Comparison of ENCODE assay signal across 36 cellular contexts in genomic region chr7:122433765-122434164, GRCh38.
"Had no signal": no experiment of that assay in that cellular context is flagged by ENCODE, and none has a peak within 500 bp of the region (broad histone marks: within the 10 kb centered on the region; RNA-seq: fewer than 3 reads in every experiment).

No MANE protein-coding gene starts in this region.

- DNase-seq: activated CD4-positive, alpha-beta memory T cell treated with anti-CD3 and anti-CD28 coated beads, Interleukin-2, amount 10 ng/mL, durations not matched to agents 7 days and 5 days; activated CD4-positive, alpha-beta T cell treated with anti-CD3 and anti-CD28 coated beads for 1 hour; activated CD4-positive, alpha-beta T cell treated with anti-CD3 and anti-CD28 coated beads for 48 hours; activated CD4-positive, CD25-positive, alpha-beta regulatory T cell; activated CD8-positive, alpha-beta memory T cell treated with anti-CD3 and anti-CD28 coated beads for 24 hours; activated CD8-positive, alpha-beta memory T cell treated with anti-CD3 and anti-CD28 coated beads, Interleukin-2, amount 10 ng/mL, durations not matched to agents 7 days and 5 days; activated CD8-positive, alpha-beta memory T cell treated with anti-CD3 and anti-CD28 coated beads, Interleukin-2, amount 50 U/mL, for 48 hours; activated effector memory CD4-positive, alpha-beta T cell treated with Interleukin-2 at 50 U/mL for 16 hours; activated naive CD4-positive, alpha-beta T cell treated with anti-CD3 and anti-CD28 coated beads, Interleukin-2, amount 10 ng/mL, durations not matched to agents 7 days and 5 days; activated naive CD8-positive, alpha-beta T cell treated with anti-CD3 and anti-CD28 coated beads, Interleukin-2, amount 50 U/mL, for 24 hours; activated T-cell treated with anti-CD3 and anti-CD28 coated beads, Interleukin-2, amount 50 U/mL, for 48 hours; anterior cingulate cortex; NCI-H1105; NCI-H1436; NCI-H1694; NCI-H1930; NCI-H2081 treated with DMSO at 0.1 percent for 48 hours; NCI-H226; NCI-H446 treated with DMSO at 0.1 percent for 48 hours; NCI-H524; NCI-H69; NK-92 treated with Interleukin-12 subunit alpha and Interleukin-12 subunit beta, amount 100 ng/mL, for 24 hours; PC-3; Peyer's patch; RPMI8226; SHP77 treated with DMSO at 0.1 percent for 48 hours; SW 1271; T-helper 1 cell; T-helper 2 cell; T-helper 9 cell had no signal

- FAIRE-seq: bronchial epithelial cell, K562 had no signal

- ATAC-seq: activated CD8-positive, alpha-beta memory T cell treated with anti-CD3 and anti-CD28 coated beads, Interleukin-2, amount 10 ng/mL, durations not matched to agents 7 days and 5 days; activated naive CD8-positive, alpha-beta T cell treated with anti-CD3 and anti-CD28 coated beads, Interleukin-2, amount 50 U/mL, for 24 hours; K562; PC-3 had no signal

- H3K36me3 Mint-ChIP-seq: activated CD8-positive, alpha-beta memory T cell treated with anti-CD3 and anti-CD28 coated beads, Interleukin-2, amount 10 ng/mL, durations not matched to agents 7 days and 5 days; activated naive CD4-positive, alpha-beta T cell treated with anti-CD3 and anti-CD28 coated beads, Interleukin-2, amount 10 ng/mL, durations not matched to agents 7 days and 5 days; activated naive CD8-positive, alpha-beta T cell; brain had no signal

- H3K27ac Mint-ChIP-seq: activated CD4-positive, alpha-beta memory T cell treated with anti-CD3 and anti-CD28 coated beads, Interleukin-2, amount 10 ng/mL, durations not matched to agents 7 days and 5 days; activated CD8-positive, alpha-beta memory T cell treated with anti-CD3 and anti-CD28 coated beads, Interleukin-2, amount 10 ng/mL, durations not matched to agents 7 days and 5 days; activated naive CD4-positive, alpha-beta T cell treated with anti-CD3 and anti-CD28 coated beads, Interleukin-2, amount 10 ng/mL, durations not matched to agents 7 days and 5 days; activated naive CD8-positive, alpha-beta T cell; activated naive CD8-positive, alpha-beta T cell treated with anti-CD3 and anti-CD28 coated beads, Interleukin-2, amount 50 U/mL, for 24 hours; brain had no signal

- H3K27ac ChIP-seq: Peyer's patch, SJSA1, VCaP had no signal

- H3K4me1 Mint-ChIP-seq: activated CD4-positive, alpha-beta memory T cell treated with anti-CD3 and anti-CD28 coated beads, Interleukin-2, amount 10 ng/mL, durations not matched to agents 7 days and 5 days; activated CD8-positive, alpha-beta memory T cell treated with anti-CD3 and anti-CD28 coated beads, Interleukin-2, amount 10 ng/mL, durations not matched to agents 7 days and 5 days; activated naive CD4-positive, alpha-beta T cell treated with anti-CD3 and anti-CD28 coated beads, Interleukin-2, amount 10 ng/mL, durations not matched to agents 7 days and 5 days; activated naive CD8-positive, alpha-beta T cell treated with anti-CD3 and anti-CD28 coated beads, Interleukin-2, amount 50 U/mL, for 24 hours had no signal

- H3K27me3 ChIP-seq: Peyer's patch, SJSA1 had no signal

- H3K9me3 ChIP-seq: Peyer's patch, SJSA1 had no signal

- H3K4me3 ChIP-seq: K562, Peyer's patch, SJSA1 had no signal

- H3K4me3 Mint-ChIP-seq: activated CD4-positive, alpha-beta memory T cell treated with anti-CD3 and anti-CD28 coated beads, Interleukin-2, amount 10 ng/mL, durations not matched to agents 7 days and 5 days; activated CD8-positive, alpha-beta memory T cell treated with anti-CD3 and anti-CD28 coated beads, Interleukin-2, amount 10 ng/mL, durations not matched to agents 7 days and 5 days; activated naive CD4-positive, alpha-beta T cell treated with anti-CD3 and anti-CD28 coated beads, Interleukin-2, amount 10 ng/mL, durations not matched to agents 7 days and 5 days; activated naive CD8-positive, alpha-beta T cell; activated naive CD8-positive, alpha-beta T cell treated with anti-CD3 and anti-CD28 coated beads, Interleukin-2, amount 50 U/mL, for 24 hours; brain had no signal

- H3K4me1 ChIP-seq: Peyer's patch, SJSA1 had no signal

- H3K27me3 Mint-ChIP-seq: activated CD4-positive, alpha-beta memory T cell treated with anti-CD3 and anti-CD28 coated beads, Interleukin-2, amount 10 ng/mL, durations not matched to agents 7 days and 5 days; activated CD8-positive, alpha-beta memory T cell treated with anti-CD3 and anti-CD28 coated beads, Interleukin-2, amount 10 ng/mL, durations not matched to agents 7 days and 5 days; activated naive CD4-positive, alpha-beta T cell treated with anti-CD3 and anti-CD28 coated beads, Interleukin-2, amount 10 ng/mL, durations not matched to agents 7 days and 5 days; activated naive CD8-positive, alpha-beta T cell; activated naive CD8-positive, alpha-beta T cell treated with anti-CD3 and anti-CD28 coated beads, Interleukin-2, amount 50 U/mL, for 24 hours had no signal

- H3K9me3 Mint-ChIP-seq: activated CD4-positive, alpha-beta memory T cell treated with anti-CD3 and anti-CD28 coated beads, Interleukin-2, amount 10 ng/mL, durations not matched to agents 7 days and 5 days; activated naive CD8-positive, alpha-beta T cell treated with anti-CD3 and anti-CD28 coated beads, Interleukin-2, amount 50 U/mL, for 24 hours; brain had no signal

- H3K36me3 ChIP-seq: Peyer's patch, SJSA1 had no signal
